1 cellular context compared by ENCODE assay signal in the genomic region with DNA sequence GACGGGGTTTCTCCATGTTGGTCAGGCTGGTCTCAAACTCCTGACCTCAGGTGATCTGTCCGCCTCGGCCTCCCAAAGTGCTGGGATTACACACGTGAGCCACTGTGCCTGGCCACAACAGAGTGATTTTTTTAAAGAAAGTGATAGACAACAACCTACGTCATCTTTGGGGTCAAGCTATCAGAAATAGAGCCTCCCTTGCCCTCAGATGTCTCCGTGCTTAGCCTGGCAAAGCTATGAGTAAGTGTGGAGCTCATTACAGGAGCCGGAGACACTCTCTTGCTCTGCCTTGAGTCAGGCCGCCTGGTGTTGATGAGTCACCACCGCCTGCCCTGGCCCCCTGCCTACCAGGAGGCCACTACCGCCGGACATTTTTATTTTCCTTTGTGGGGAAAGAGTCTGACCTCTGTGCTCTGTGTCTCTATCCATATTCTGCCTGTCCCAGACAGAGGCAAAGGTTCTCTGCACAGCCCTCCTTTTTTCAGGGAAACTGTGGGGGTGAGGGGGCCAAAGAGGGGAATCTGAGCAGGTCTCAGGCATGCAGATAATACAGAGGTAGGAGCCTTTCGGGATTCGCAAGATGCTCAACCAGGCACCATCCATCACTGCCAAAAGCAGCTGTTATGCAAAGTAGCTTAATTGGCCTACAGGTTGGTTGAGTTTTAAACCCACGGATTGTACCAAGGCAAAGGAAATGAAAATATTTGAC.
TF ChIP-seq lines count a peak whose summit lies in the region.

No MANE protein-coding gene starts in this region.

TF ChIP-seq in K562, 482 proteins besides CTCF, POLR2A, EP300 and RAD21 (continued from another document and continues in another):
- TF ChIP-seq ZNF134 (CRISPR knock-in tag; conservative IDR thresholded peaks at IDR 0.05) (peak; percentile 43; the same call in 1 of the 2 replicates), TAF7 (tag; IDR thresholded peaks at IDR 0.05) (no peak), BRD9 (IDR thresholded peaks at IDR 0.05; ENCODE audit: low read depth, partially characterized antibody) (peak; percentile 53), PHF21A (IDR thresholded peaks at IDR 0.05; ENCODE audit: borderline replicate concordance, low read depth) (no peak), NBN (IDR thresholded peaks at IDR 0.05; ENCODE audit: low read depth) (no peak), ZZZ3 (IDR thresholded peaks at IDR 0.05) (no peak), ZNF184 (CRISPR knock-in tag; IDR thresholded peaks at IDR 0.05) (no peak), MTA1 (IDR thresholded peaks at IDR 0.05; ENCODE audit: borderline replicate concordance) (no peak), RFX1 (IDR thresholded peaks at IDR 0.05) (no peak), ZFPM2 (CRISPR knock-in tag; IDR thresholded peaks at IDR 0.05) (no peak), HCFC1 (IDR thresholded peaks at IDR 0.05; ENCODE audit: low read depth, low read length) (peak; percentile 12; the same call in 1 of the 2 replicates), DDX20 (tag; IDR thresholded peaks at IDR 0.05; ENCODE audit: low read depth) (0 out of 2 replicates have a peak, but pooled peaks have one; percentile 26), ZNF699 (CRISPR knock-in tag; IDR thresholded peaks at IDR 0.05; ENCODE audit: insufficient replicate concordance) (no peak), PHTF2 (CRISPR knock-in tag; IDR thresholded peaks at IDR 0.05) (no peak), FOXP1 (CRISPR knock-in tag; IDR thresholded peaks at IDR 0.05) (peak; percentile 71; the same call in 1 of the 2 replicates), NONO (IDR thresholded peaks at IDR 0.05; ENCODE audit: low read depth in 2 of 2, low read length in 1 of 2) (no peak), TBL1XR1 (IDR thresholded peaks at IDR 0.05; ENCODE audit: low read length in 2 of 2) (no peak), GABPA (tag; conservative IDR thresholded peaks at IDR 0.05; ENCODE audit: low read depth) (0 out of 2 replicates have a peak, but pooled peaks have one; percentile 17), HLTF (IDR thresholded peaks at IDR 0.05) (no peak), MECOM (CRISPR knock-in tag; IDR thresholded peaks at IDR 0.05) (peak; percentile 69; the same call in 1 of the 2 replicates), ZNF175 (CRISPR knock-in tag; IDR thresholded peaks at IDR 0.05; ENCODE audit: low read depth) (peak; percentile 91), ZNF212 (CRISPR knock-in tag; IDR thresholded peaks at IDR 0.05) (no peak), FOXA1 (IDR thresholded peaks at IDR 0.05; ENCODE audit: borderline replicate concordance) (no peak), MAFG (tag; conservative IDR thresholded peaks at IDR 0.05) (peak; percentile 41), GTF2F1 (IDR thresholded peaks at IDR 0.05; ENCODE audit: low read depth, low read length) (no peak), ETV6 (IDR thresholded peaks at IDR 0.05; ENCODE audit: borderline replicate concordance in 1 of 2, low read depth in 2 of 2, low read length in 1 of 2) (no peak), ETV6 (CRISPR knock-in tag; IDR thresholded peaks at IDR 0.05; ENCODE audit: borderline replicate concordance) (no peak), MCM5 (IDR thresholded peaks at IDR 0.05; ENCODE audit: low read depth) (no peak), MXI1 (IDR thresholded peaks at IDR 0.05; ENCODE audit: low read depth, low read length) (no peak), NFRKB (IDR thresholded peaks at IDR 0.05; ENCODE audit: low read depth) (peak; percentile 83), CTBP1 (IDR thresholded peaks at IDR 0.05; ENCODE audit: borderline replicate concordance) (peak; percentile 57), GATAD2A (IDR thresholded peaks at IDR 0.05) (0 out of 2 replicates have a peak, but pooled peaks have one; percentile 9), ZNF239 (CRISPR knock-in tag; IDR thresholded peaks at IDR 0.05) (peak; percentile 44; the same call in 1 of the 2 replicates), SAFB (IDR thresholded peaks at IDR 0.05; ENCODE audit: borderline replicate concordance, low read depth, low read length) (no peak), ZNF197 (CRISPR knock-in tag; IDR thresholded peaks at IDR 0.05; ENCODE audit: low read depth) (peak; percentile 85), U2AF1 (optimal IDR thresholded peaks at IDR 0.05; ENCODE audit: low read depth, low read length) (no peak), PPARD (CRISPR knock-in tag; IDR thresholded peaks at IDR 0.05) (no peak), TARDBP (IDR thresholded peaks at IDR 0.05) (no peak)
- TF ChIP-seq, protein P1, sequence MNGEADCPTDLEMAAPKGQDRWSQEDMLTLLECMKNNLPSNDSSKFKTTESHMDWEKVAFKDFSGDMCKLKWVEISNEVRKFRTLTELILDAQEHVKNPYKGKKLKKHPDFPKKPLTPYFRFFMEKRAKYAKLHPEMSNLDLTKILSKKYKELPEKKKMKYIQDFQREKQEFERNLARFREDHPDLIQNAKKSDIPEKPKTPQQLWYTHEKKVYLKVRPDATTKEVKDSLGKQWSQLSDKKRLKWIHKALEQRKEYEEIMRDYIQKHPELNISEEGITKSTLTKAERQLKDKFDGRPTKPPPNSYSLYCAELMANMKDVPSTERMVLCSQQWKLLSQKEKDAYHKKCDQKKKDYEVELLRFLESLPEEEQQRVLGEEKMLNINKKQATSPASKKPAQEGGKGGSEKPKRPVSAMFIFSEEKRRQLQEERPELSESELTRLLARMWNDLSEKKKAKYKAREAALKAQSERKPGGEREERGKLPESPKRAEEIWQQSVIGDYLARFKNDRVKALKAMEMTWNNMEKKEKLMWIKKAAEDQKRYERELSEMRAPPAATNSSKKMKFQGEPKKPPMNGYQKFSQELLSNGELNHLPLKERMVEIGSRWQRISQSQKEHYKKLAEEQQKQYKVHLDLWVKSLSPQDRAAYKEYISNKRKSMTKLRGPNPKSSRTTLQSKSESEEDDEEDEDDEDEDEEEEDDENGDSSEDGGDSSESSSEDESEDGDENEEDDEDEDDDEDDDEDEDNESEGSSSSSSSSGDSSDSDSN (IDR thresholded peaks at IDR 0.05; ENCODE audit: borderline replicate concordance in 1 of 2, low read depth in 2 of 2, low read length in 2 of 2), result 0 out of 4 replicates have a peak, but pooled peaks of 1 of the 2 experiments have one; percentile 61
- TF ChIP-seq, protein P2, sequence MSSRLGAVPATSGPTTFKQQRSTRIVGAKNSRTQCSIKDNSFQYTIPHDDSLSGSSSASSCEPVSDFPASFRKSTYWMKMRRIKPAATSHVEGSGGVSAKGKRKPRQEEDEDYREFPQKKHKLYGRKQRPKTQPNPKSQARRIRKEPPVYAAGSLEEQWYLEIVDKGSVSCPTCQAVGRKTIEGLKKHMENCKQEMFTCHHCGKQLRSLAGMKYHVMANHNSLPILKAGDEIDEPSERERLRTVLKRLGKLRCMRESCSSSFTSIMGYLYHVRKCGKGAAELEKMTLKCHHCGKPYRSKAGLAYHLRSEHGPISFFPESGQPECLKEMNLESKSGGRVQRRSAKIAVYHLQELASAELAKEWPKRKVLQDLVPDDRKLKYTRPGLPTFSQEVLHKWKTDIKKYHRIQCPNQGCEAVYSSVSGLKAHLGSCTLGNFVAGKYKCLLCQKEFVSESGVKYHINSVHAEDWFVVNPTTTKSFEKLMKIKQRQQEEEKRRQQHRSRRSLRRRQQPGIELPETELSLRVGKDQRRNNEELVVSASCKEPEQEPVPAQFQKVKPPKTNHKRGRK (tag; IDR thresholded peaks at IDR 0.05), result no peak
- TF ChIP-seq, protein P3, sequence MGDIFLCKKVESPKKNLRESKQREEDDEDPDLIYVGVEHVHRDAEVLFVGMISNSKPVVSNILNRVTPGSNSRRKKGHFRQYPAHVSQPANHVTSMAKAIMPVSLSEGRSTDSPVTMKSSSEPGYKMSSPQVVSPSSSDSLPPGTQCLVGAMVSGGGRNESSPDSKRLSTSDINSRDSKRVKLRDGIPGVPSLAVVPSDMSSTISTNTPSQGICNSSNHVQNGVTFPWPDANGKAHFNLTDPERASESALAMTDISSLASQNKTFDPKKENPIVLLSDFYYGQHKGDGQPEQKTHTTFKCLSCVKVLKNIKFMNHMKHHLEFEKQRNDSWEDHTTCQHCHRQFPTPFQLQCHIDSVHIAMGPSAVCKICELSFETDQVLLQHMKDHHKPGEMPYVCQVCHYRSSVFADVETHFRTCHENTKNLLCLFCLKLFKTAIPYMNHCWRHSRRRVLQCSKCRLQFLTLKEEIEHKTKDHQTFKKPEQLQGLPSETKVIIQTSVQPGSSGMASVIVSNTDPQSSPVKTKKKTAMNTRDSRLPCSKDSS (IDR thresholded peaks at IDR 0.05; ENCODE audit: low read depth, partially characterized antibody), result no peak
- TF ChIP-seq, protein P4, sequence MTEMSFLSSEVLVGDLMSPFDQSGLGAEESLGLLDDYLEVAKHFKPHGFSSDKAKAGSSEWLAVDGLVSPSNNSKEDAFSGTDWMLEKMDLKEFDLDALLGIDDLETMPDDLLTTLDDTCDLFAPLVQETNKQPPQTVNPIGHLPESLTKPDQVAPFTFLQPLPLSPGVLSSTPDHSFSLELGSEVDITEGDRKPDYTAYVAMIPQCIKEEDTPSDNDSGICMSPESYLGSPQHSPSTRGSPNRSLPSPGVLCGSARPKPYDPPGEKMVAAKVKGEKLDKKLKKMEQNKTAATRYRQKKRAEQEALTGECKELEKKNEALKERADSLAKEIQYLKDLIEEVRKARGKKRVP (CRISPR knock-in tag; IDR thresholded peaks at IDR 0.05), result peak; percentile 82
- TF ChIP-seq, protein P5, sequence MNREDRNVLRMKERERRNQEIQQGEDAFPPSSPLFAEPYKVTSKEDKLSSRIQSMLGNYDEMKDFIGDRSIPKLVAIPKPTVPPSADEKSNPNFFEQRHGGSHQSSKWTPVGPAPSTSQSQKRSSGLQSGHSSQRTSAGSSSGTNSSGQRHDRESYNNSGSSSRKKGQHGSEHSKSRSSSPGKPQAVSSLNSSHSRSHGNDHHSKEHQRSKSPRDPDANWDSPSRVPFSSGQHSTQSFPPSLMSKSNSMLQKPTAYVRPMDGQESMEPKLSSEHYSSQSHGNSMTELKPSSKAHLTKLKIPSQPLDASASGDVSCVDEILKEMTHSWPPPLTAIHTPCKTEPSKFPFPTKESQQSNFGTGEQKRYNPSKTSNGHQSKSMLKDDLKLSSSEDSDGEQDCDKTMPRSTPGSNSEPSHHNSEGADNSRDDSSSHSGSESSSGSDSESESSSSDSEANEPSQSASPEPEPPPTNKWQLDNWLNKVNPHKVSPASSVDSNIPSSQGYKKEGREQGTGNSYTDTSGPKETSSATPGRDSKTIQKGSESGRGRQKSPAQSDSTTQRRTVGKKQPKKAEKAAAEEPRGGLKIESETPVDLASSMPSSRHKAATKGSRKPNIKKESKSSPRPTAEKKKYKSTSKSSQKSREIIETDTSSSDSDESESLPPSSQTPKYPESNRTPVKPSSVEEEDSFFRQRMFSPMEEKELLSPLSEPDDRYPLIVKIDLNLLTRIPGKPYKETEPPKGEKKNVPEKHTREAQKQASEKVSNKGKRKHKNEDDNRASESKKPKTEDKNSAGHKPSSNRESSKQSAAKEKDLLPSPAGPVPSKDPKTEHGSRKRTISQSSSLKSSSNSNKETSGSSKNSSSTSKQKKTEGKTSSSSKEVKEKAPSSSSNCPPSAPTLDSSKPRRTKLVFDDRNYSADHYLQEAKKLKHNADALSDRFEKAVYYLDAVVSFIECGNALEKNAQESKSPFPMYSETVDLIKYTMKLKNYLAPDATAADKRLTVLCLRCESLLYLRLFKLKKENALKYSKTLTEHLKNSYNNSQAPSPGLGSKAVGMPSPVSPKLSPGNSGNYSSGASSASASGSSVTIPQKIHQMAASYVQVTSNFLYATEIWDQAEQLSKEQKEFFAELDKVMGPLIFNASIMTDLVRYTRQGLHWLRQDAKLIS (CRISPR knock-in tag; IDR thresholded peaks at IDR 0.05), result no peak
- TF ChIP-seq, protein P6, sequence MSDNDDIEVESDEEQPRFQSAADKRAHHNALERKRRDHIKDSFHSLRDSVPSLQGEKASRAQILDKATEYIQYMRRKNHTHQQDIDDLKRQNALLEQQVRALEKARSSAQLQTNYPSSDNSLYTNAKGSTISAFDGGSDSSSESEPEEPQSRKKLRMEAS (CRISPR knock-in tag; IDR thresholded peaks at IDR 0.05), result peak; percentile 87
- TF ChIP-seq, protein P7, sequence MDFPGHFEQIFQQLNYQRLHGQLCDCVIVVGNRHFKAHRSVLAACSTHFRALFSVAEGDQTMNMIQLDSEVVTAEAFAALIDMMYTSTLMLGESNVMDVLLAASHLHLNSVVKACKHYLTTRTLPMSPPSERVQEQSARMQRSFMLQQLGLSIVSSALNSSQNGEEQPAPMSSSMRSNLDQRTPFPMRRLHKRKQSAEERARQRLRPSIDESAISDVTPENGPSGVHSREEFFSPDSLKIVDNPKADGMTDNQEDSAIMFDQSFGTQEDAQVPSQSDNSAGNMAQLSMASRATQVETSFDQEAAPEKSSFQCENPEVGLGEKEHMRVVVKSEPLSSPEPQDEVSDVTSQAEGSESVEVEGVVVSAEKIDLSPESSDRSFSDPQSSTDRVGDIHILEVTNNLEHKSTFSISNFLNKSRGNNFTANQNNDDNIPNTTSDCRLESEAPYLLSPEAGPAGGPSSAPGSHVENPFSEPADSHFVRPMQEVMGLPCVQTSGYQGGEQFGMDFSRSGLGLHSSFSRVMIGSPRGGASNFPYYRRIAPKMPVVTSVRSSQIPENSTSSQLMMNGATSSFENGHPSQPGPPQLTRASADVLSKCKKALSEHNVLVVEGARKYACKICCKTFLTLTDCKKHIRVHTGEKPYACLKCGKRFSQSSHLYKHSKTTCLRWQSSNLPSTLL (IDR thresholded peaks at IDR 0.05), result no peak
- TF ChIP-seq, protein P8, sequence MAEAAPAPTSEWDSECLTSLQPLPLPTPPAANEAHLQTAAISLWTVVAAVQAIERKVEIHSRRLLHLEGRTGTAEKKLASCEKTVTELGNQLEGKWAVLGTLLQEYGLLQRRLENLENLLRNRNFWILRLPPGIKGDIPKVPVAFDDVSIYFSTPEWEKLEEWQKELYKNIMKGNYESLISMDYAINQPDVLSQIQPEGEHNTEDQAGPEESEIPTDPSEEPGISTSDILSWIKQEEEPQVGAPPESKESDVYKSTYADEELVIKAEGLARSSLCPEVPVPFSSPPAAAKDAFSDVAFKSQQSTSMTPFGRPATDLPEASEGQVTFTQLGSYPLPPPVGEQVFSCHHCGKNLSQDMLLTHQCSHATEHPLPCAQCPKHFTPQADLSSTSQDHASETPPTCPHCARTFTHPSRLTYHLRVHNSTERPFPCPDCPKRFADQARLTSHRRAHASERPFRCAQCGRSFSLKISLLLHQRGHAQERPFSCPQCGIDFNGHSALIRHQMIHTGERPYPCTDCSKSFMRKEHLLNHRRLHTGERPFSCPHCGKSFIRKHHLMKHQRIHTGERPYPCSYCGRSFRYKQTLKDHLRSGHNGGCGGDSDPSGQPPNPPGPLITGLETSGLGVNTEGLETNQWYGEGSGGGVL (CRISPR knock-in tag; IDR thresholded peaks at IDR 0.05), result no peak
- TF ChIP-seq, protein P9, sequence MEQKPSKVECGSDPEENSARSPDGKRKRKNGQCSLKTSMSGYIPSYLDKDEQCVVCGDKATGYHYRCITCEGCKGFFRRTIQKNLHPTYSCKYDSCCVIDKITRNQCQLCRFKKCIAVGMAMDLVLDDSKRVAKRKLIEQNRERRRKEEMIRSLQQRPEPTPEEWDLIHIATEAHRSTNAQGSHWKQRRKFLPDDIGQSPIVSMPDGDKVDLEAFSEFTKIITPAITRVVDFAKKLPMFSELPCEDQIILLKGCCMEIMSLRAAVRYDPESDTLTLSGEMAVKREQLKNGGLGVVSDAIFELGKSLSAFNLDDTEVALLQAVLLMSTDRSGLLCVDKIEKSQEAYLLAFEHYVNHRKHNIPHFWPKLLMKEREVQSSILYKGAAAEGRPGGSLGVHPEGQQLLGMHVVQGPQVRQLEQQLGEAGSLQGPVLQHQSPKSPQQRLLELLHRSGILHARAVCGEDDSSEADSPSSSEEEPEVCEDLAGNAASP (IDR thresholded peaks at IDR 0.05), result no peak
